In the genomic region with DNA sequence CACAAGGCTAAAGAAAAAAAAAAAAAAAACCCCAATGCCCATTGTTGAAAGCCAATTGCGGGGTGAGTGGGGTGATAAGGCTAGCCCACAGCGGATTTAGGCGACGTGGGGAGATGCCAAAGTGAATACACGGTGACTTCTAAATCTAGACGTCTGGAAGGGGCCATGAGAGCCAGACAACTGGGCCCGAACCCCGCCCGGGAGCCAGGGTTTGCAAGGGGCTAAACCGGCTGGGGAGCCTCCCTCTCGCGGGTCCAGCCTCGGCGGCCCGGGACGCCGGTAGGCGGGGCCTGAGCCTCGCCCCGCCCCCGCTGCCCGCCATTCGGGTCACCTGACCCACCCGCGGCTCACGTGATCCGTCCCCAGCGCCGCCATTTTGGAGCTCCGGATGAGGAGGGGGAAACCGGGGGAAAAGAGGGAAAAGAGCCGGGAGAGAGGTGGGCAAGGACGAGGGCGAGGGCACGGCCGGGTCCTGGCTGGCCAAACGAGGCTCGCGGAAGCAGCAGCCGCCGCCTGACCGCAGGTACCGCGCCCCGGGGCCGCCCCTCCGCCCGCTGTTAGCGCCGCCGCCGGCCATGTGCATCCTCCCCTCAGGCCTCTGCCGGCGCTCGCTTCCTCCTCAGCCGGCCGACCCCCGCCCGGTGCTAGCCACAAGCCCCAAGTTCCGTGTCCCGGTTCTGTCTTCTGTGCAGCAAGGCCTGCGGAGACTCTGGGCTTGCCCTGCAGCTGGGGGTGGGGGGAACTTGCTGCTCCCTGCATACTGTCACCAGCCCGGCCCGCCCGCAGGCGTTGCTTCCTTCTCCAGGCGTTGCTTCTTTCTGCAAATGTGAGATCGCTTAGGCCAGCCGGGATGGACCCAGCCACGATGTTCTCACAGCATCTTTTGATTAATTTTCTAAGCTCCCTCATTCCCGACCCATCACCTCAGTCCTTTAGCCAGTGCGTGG, we compare ENCODE assay signal across 1 cellular context.
TF ChIP-seq lines count a peak whose summit lies in the region.

Gene ZNF507, plus strand, starts transcription at position 350 of the 947 bp plus-strand sequence. CDS start 7,221 bp downstream, outside the sequence.

TF ChIP-seq in HepG2, 621 proteins besides CTCF, POLR2A, EP300 and RAD21 (continued from another document and continues in another):
- TF ChIP-seq, protein P1, sequence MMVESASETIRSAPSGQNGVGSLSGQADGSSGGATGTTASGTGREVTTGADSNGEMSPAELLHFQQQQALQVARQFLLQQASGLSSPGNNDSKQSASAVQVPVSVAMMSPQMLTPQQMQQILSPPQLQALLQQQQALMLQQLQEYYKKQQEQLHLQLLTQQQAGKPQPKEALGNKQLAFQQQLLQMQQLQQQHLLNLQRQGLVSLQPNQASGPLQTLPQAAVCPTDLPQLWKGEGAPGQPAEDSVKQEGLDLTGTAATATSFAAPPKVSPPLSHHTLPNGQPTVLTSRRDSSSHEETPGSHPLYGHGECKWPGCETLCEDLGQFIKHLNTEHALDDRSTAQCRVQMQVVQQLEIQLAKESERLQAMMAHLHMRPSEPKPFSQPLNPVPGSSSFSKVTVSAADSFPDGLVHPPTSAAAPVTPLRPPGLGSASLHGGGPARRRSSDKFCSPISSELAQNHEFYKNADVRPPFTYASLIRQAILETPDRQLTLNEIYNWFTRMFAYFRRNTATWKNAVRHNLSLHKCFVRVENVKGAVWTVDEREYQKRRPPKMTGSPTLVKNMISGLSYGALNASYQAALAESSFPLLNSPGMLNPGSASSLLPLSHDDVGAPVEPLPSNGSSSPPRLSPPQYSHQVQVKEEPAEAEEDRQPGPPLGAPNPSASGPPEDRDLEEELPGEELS (CRISPR knock-in tag; IDR thresholded peaks at IDR 0.05), result peak; percentile 27; the same call in 1 of the 2 replicates
- peak; percentile 71; the same call in 1 of the 2 replicates for TF ChIP-seq IRF2 (CRISPR knock-in tag; IDR thresholded peaks at IDR 0.05)
- no peak for TF ChIP-seq HMGXB3 (CRISPR knock-in tag; IDR thresholded peaks at IDR 0.05; ENCODE audit: borderline replicate concordance)
- TF ChIP-seq KLF6 (CRISPR knock-in tag; IDR thresholded peaks at IDR 0.05), result peak; percentile 44; the same call in 1 of the 2 replicates
- TF ChIP-seq, protein P2, sequence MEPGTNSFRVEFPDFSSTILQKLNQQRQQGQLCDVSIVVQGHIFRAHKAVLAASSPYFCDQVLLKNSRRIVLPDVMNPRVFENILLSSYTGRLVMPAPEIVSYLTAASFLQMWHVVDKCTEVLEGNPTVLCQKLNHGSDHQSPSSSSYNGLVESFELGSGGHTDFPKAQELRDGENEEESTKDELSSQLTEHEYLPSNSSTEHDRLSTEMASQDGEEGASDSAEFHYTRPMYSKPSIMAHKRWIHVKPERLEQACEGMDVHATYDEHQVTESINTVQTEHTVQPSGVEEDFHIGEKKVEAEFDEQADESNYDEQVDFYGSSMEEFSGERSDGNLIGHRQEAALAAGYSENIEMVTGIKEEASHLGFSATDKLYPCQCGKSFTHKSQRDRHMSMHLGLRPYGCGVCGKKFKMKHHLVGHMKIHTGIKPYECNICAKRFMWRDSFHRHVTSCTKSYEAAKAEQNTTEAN (CRISPR knock-in tag; conservative IDR thresholded peaks at IDR 0.05), result no peak
- 0 out of 2 replicates have a peak, but pooled peaks have one; percentile 63 for TF ChIP-seq TARDBP (CRISPR knock-in tag; IDR thresholded peaks at IDR 0.05)
- TF ChIP-seq ZNF569 (CRISPR knock-in tag; IDR thresholded peaks at IDR 0.05; ENCODE audit: borderline replicate concordance), result no peak
- peak; percentile 75; the same call in 1 of the 2 replicates for TF ChIP-seq ARID2 (CRISPR knock-in tag; IDR thresholded peaks at IDR 0.05; ENCODE audit: borderline replicate concordance)
- TF ChIP-seq, protein P3, sequence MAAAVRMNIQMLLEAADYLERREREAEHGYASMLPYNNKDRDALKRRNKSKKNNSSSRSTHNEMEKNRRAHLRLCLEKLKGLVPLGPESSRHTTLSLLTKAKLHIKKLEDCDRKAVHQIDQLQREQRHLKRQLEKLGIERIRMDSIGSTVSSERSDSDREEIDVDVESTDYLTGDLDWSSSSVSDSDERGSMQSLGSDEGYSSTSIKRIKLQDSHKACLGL (CRISPR knock-in tag; IDR thresholded peaks at IDR 0.05), result peak; percentile 75
- TF ChIP-seq ZNF850 (CRISPR knock-in tag; conservative IDR thresholded peaks at IDR 0.05), result 0 out of 2 replicates have a peak, but pooled peaks have one; percentile 44
- 0 out of 2 replicates have a peak, but pooled peaks have one; percentile 71 for TF ChIP-seq ZNF30 (CRISPR knock-in tag; IDR thresholded peaks at IDR 0.05)
- no peak for TF ChIP-seq ZNF883 (CRISPR knock-in tag; IDR thresholded peaks at IDR 0.05; ENCODE audit: not compliant biosample characterization)
- no peak for TF ChIP-seq ZKSCAN5 (CRISPR knock-in tag; IDR thresholded peaks at IDR 0.05)
- no peak for TF ChIP-seq ZNF781 (CRISPR knock-in tag; IDR thresholded peaks at IDR 0.05; ENCODE audit: borderline replicate concordance, not compliant biosample characterization)
- TF ChIP-seq CENPT (CRISPR knock-in tag; IDR thresholded peaks at IDR 0.05; ENCODE audit: low read depth), result no peak
- no peak for TF ChIP-seq MEIS2 (CRISPR knock-in tag; IDR thresholded peaks at IDR 0.05)
- 0 out of 2 replicates have a peak, but pooled peaks have one; percentile 42 for TF ChIP-seq ZNF839 (CRISPR knock-in tag; IDR thresholded peaks at IDR 0.05; ENCODE audit: borderline replicate concordance)
- TF ChIP-seq, protein P4, sequence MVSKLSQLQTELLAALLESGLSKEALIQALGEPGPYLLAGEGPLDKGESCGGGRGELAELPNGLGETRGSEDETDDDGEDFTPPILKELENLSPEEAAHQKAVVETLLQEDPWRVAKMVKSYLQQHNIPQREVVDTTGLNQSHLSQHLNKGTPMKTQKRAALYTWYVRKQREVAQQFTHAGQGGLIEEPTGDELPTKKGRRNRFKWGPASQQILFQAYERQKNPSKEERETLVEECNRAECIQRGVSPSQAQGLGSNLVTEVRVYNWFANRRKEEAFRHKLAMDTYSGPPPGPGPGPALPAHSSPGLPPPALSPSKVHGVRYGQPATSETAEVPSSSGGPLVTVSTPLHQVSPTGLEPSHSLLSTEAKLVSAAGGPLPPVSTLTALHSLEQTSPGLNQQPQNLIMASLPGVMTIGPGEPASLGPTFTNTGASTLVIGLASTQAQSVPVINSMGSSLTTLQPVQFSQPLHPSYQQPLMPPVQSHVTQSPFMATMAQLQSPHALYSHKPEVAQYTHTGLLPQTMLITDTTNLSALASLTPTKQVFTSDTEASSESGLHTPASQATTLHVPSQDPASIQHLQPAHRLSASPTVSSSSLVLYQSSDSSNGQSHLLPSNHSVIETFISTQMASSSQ (IDR thresholded peaks at IDR 0.05; ENCODE audit: low read depth), result no peak
- TF ChIP-seq, protein P4 (CRISPR knock-in tag; IDR thresholded peaks at IDR 0.05; ENCODE audit: borderline replicate concordance), result 0 out of 2 replicates have a peak, but pooled peaks have one; percentile 53
- peak; percentile 97 for TF ChIP-seq ZHX2 (IDR thresholded peaks at IDR 0.05; ENCODE audit: low read depth)
- TF ChIP-seq ZHX2 (CRISPR knock-in tag; IDR thresholded peaks at IDR 0.05; ENCODE audit: borderline replicate concordance), result no peak
- TF ChIP-seq FOSL1 (CRISPR knock-in tag; IDR thresholded peaks at IDR 0.05; ENCODE audit: borderline replicate concordance), result no peak
- TF ChIP-seq MYC (CRISPR knock-in tag; IDR thresholded peaks at IDR 0.05; ENCODE audit: borderline replicate concordance), result peak; percentile 96
- TF ChIP-seq TAF1 (CRISPR knock-in tag; IDR thresholded peaks at IDR 0.05), result peak; percentile 67; the same call in 1 of the 2 replicates
- TF ChIP-seq, protein P5, sequence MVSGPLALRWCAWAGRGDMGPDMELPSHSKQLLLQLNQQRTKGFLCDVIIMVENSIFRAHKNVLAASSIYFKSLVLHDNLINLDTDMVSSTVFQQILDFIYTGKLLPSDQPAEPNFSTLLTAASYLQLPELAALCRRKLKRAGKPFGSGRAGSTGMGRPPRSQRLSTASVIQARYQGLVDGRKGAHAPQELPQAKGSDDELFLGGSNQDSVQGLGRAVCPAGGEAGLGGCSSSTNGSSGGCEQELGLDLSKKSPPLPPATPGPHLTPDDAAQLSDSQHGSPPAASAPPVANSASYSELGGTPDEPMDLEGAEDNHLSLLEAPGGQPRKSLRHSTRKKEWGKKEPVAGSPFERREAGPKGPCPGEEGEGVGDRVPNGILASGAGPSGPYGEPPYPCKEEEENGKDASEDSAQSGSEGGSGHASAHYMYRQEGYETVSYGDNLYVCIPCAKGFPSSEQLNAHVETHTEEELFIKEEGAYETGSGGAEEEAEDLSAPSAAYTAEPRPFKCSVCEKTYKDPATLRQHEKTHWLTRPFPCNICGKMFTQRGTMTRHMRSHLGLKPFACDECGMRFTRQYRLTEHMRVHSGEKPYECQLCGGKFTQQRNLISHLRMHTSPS (CRISPR knock-in tag; IDR thresholded peaks at IDR 0.05; ENCODE audit: low read depth), result no peak
- TF ChIP-seq TCF12 (IDR thresholded peaks at IDR 0.05), result no peak
- no peak; the same call in 1 of the 2 replicates for TF ChIP-seq TCF12 (CRISPR knock-in tag; IDR thresholded peaks at IDR 0.05)
- peak; percentile 94 for TF ChIP-seq RBFOX2 (IDR thresholded peaks at IDR 0.05; ENCODE audit: low read depth, low read length)
- peak; percentile 59; the same call in 1 of the 2 replicates for TF ChIP-seq TBX2 (CRISPR knock-in tag; IDR thresholded peaks at IDR 0.05; ENCODE audit: borderline replicate concordance)
- TF ChIP-seq ONECUT2 (CRISPR knock-in tag; IDR thresholded peaks at IDR 0.05), result no peak
- TF ChIP-seq HNRNPLL (IDR thresholded peaks at IDR 0.05; ENCODE audit: low read depth, low read length, poor library complexity, severe bottlenecking), result peak; percentile 61
- peak; percentile 98 for TF ChIP-seq HNRNPK (IDR thresholded peaks at IDR 0.05; ENCODE audit: low read depth, low read length, poor library complexity, severe bottlenecking)
